In the genomic region with DNA sequence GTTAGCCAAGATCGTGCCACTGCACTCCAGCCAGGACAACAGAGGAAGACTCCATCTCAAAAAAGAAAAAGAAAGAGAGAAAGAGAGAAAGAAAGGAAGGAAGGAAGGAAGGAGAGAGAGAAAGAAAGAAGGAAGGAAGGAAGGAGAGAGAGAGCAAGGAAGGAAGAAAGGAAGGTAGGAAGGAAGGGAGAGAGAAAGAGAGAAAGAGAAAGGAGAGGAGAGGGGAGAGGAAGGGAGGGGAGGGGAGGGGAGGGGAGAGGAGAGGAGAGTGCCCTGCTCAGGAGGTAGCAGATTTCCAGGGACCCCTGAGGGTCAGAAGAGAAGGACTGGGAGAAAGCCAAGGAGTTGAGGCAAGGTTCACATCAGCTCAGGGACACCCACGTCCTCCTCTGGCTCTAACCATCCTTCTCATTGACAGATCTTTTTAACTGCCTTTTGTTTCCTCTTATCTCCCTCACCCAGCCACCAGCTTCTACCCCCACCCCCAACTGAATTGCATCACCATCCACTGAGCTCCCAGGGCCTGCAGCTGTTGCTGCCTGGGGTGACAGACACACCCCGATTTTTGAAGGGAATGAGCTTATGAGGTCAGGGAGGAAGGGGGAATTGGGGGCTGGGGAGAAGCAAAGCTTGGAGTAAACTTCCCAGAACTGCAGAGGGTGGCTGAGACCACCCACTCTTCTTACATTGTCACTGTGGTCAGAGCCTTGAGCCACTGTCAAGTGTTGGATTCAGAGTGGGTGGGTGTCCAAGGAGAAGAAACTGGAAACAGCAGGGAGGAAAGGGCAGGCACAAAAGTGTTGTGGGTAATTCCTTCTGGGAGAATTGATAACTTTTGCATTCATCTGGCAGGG, we compare ENCODE assay signal across 9 cellular contexts.
DNase-seq lines count a peak whose midpoint lies in the region; ATAC-seq and TF ChIP-seq lines count a peak whose summit lies in the region.
"Had no signal": no experiment of that assay in that cellular context is flagged by ENCODE, and none has a peak within 500 bp of the region (broad histone marks: within the 10 kb centered on the region; RNA-seq: fewer than 3 reads in every experiment).

No MANE protein-coding gene starts in this region.

- H3K4me1 Mint-ChIP-seq in nephron = peaks cover 47% of the 10 kb centered on the region

- peaks cover 11% of the 10 kb centered on the region for H3K27me3 Mint-ChIP-seq in nephron (ENCODE audit: low read depth)

- H3K36me3 Mint-ChIP-seq in nephron (ENCODE audit: low read depth) = no peaks in the 10 kb centered on the region

- H3K27me3 ChIP-seq in colonic mucosa = no peaks in the 10 kb centered on the region

- no peaks in the 10 kb centered on the region for H3K36me3 ChIP-seq in colonic mucosa

- H3K9me3 Mint-ChIP-seq in nephron = peaks cover 2% of the 10 kb centered on the region

- H3K4me3 ChIP-seq in colonic mucosa = no peak overlapping the region

- H3K4me1 ChIP-seq in colonic mucosa = peaks cover 13% of the 10 kb centered on the region
- H3K4me1 ChIP-seq: parathyroid adenoma had no signal

- no peak overlapping the region for H3K9ac ChIP-seq in colonic mucosa (ENCODE audit: low read depth in 2 of 2, low read length in 2 of 2)
- H3K9ac ChIP-seq: parathyroid adenoma had no signal

- intact Hi-C loops in colonic mucosa (cut with DNase I) = loop anchor here (5.0 to 10.0 kb wide), 2 partner anchors 97 to 155 kb away; no protein-coding TSS in a partner anchor

- no peak for TF ChIP-seq CTCF in colonic mucosa (IDR thresholded peaks at IDR 0.05)
- no peak for TF ChIP-seq CTCF in nephron (IDR thresholded peaks at IDR 0.05; ENCODE audit: unreplicated experiment in 3 of 3)

- no peak for ATAC-seq in HG03520 (IDR thresholded peaks at IDR 0.05; ENCODE audit: unreplicated experiment)
- no peak for ATAC-seq in HG03342 (IDR thresholded peaks at IDR 0.05; ENCODE audit: unreplicated experiment)
- no peak for ATAC-seq in GM19351 (IDR thresholded peaks at IDR 0.05; ENCODE audit: unreplicated experiment)

- H3K9me3 ChIP-seq in colonic mucosa = no peaks in the 10 kb centered on the region

- peak overlapping the region in 2 of 3 experiments; percentile 43 to 56 for H3K27ac Mint-ChIP-seq in nephron

- DNase-seq in Daoy (ENCODE audit: low read depth) (peak; percentile 17), NCI-H226 (peak; percentile 14), colonic mucosa (peak; percentile 83), NCI-H2081 (lab: John Stamatoyannopoulos, UW) (no peak)

- H3K27ac ChIP-seq in colonic mucosa = no peak overlapping the region
- H3K27ac ChIP-seq: parathyroid adenoma had no signal

- H3K4me3 Mint-ChIP-seq in nephron = no peak overlapping the region

Comparison
In these comparisons a context has a peak if more than half of its experiments do, and no peak if none do; other contexts are left out.
1. DNase-seq: peak in Daoy (single experiment), NCI-H226 (single experiment) and colonic mucosa (single experiment); none in NCI-H2081 (0 of 2).